In the genomic region with DNA sequence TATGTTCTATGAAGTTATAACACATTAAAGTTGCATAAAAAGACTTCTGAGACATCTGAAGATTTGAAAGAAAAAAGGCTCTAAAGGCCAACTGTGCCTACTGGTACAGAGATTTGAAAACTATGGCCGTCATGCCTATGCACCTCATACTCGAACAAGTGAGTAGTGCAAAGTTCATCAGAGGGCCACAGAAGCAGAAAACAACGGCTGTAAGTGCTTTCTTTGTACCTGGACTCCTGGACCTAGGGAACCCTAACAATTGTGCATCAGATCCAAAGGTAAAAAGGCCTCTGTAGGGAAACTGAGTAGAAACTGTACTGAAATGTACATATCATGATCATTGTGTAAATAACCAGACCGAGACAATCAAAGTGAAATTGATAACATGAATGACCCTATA, we compare ENCODE assay signal across 29 cellular contexts.
"Had no signal": no experiment of that assay in that cellular context is flagged by ENCODE, and none has a peak within 500 bp of the region (broad histone marks: within the 10 kb centered on the region; RNA-seq: fewer than 3 reads in every experiment).

No MANE protein-coding gene starts in this region.

- H3K9me3 Mint-ChIP-seq: stimulated activated memory B cell treated with anti-CD40 and anti-IgM and Interleukin-4, amounts not matched to agents 10 μg/mL and 1 μg/mL and 100 μg/mL, for 72 hours had no signal

- H3K36me3 Mint-ChIP-seq: mesothelial cell of epicardium; naive B cell; natural killer cell; stimulated activated memory B cell treated with anti-CD40 and anti-IgM and Interleukin-4, amounts not matched to agents 10 μg/mL and 1 μg/mL and 100 μg/mL, for 72 hours had no signal

- H3K79me2 ChIP-seq: parathyroid adenoma had no signal

- ATAC-seq: heart right ventricle; left colon; left lung; lower lobe of right lung; natural killer cell; right cardiac atrium; stimulated activated memory B cell treated with anti-CD40 and anti-IgM and Interleukin-4, amounts not matched to agents 10 μg/mL and 1 μg/mL and 100 μg/mL, for 72 hours; stimulated activated naive CD8-positive, alpha-beta T cell treated with anti-CD3 and anti-CD28 coated beads, Interleukin-15, Interleukin-2, amounts not matched to agents 100 U/mL and 50 U/mL, for 24 hours; upper lobe of right lung had no signal

- H3K4me3 Mint-ChIP-seq: mesothelial cell of epicardium; naive B cell; natural killer cell; stimulated activated memory B cell treated with anti-CD40 and anti-IgM and Interleukin-4, amounts not matched to agents 10 μg/mL and 1 μg/mL and 100 μg/mL, for 72 hours had no signal

- H3K9me3 ChIP-seq: heart right ventricle, left lung, lower lobe of right lung, neutrophil, sigmoid colon, stomach, thoracic aorta, tibial artery, upper lobe of right lung had no signal

- H3K27ac ChIP-seq: heart right ventricle, left lung, lower lobe of right lung, neutrophil, parathyroid adenoma, sigmoid colon, stomach, thoracic aorta, tibial artery, upper lobe of right lung had no signal

- H3K4me2 ChIP-seq: smooth muscle cell had no signal

- H3K27me3 Mint-ChIP-seq: naive B cell; stimulated activated memory B cell treated with anti-CD40 and anti-IgM and Interleukin-4, amounts not matched to agents 10 μg/mL and 1 μg/mL and 100 μg/mL, for 72 hours had no signal

- H3K36me3 ChIP-seq: heart right ventricle, left lung, lower lobe of right lung, neutrophil, sigmoid colon, stomach, thoracic aorta, tibial artery, upper lobe of right lung had no signal

- H3K9ac ChIP-seq: parathyroid adenoma had no signal

- H3K4me3 ChIP-seq: heart right ventricle, left lung, lower lobe of right lung, sigmoid colon, smooth muscle cell, stomach, thoracic aorta, tibial artery, upper lobe of right lung had no signal

- DNase-seq: heart right ventricle; hippocampal formation; kidney; left colon; left lung; lower lobe of right lung; mammary epithelial cell; mesendoderm; naive B cell; natural killer cell; occipital lobe; retina; right cardiac atrium; sigmoid colon; stimulated activated CD4-positive, alpha-beta T cell treated with anti-CD3 and anti-CD28 coated beads, Interleukin-1b, Interleukin-23, amount 100 ng/mL, for 48 hours; stimulated activated CD4-positive, alpha-beta T cell treated with anti-CD3 and anti-CD28 coated beads, Interleukin-2, amount 100 ng/mL, for 48 hours; stimulated activated CD4-positive, alpha-beta T cell treated with anti-CD3 and anti-CD28 coated beads, Interleukin-4, amount 100 ng/mL, for 4 hours; stimulated activated CD8-positive, alpha-beta memory T cell treated with anti-CD3 and anti-CD28 coated beads, Interleukin-4, amount 100 ng/mL, for 48 hours; stimulated activated naive CD8-positive, alpha-beta T cell treated with anti-CD3 and anti-CD28 coated beads, Interleukin-15, Interleukin-2, amounts not matched to agents 100 U/mL and 50 U/mL, for 24 hours; stomach; tibial artery; trophoblast cell; upper lobe of right lung had no signal

- H3K27ac Mint-ChIP-seq: mesothelial cell of epicardium; naive B cell; natural killer cell; stimulated activated memory B cell treated with anti-CD40 and anti-IgM and Interleukin-4, amounts not matched to agents 10 μg/mL and 1 μg/mL and 100 μg/mL, for 72 hours had no signal

- H3K4me1 Mint-ChIP-seq: naive B cell; natural killer cell; stimulated activated memory B cell treated with anti-CD40 and anti-IgM and Interleukin-4, amounts not matched to agents 10 μg/mL and 1 μg/mL and 100 μg/mL, for 72 hours had no signal

- H2AFZ ChIP-seq: parathyroid adenoma had no signal

- H3K27me3 ChIP-seq: heart right ventricle, left lung, neutrophil, sigmoid colon, stomach, tibial artery, upper lobe of right lung had no signal

- H3K4me1 ChIP-seq: heart right ventricle, left lung, lower lobe of right lung, parathyroid adenoma, tibial artery, upper lobe of right lung had no signal
